ENCODE assay signal across 1 cellular context in genomic region chr14:20680843-20681347, GRCh38.
TF ChIP-seq lines count a peak whose summit lies in the region.

No MANE protein-coding gene starts in this region.

TF ChIP-seq in H1, 55 proteins besides CTCF, POLR2A, EP300 and RAD21:
- no peak for TF ChIP-seq SIX5 (IDR thresholded peaks at IDR 0.05; ENCODE audit: low read depth, low read length)
- TF ChIP-seq SIN3A (conservative IDR thresholded peaks at IDR 0.05 in 1 of 2, IDR thresholded peaks at IDR 0.05 in 1 of 2; ENCODE audit: low read depth in 1 of 2, low read length in 2 of 2), result peak in 1 of 2 experiments; percentile 70; a peak in 2 of 4 replicates
- peak; percentile 64; the same call in 1 of the 2 replicates for TF ChIP-seq BACH1 (IDR thresholded peaks at IDR 0.05; ENCODE audit: low read length)
